ENCODE assay signal across 1 cellular context in genomic region chr14:65594153-65594881, GRCh38.
TF ChIP-seq lines count a peak whose summit lies in the region.

No MANE protein-coding gene starts in this region.

TF ChIP-seq in HepG2, 621 proteins besides CTCF, POLR2A, EP300 and RAD21 (continued from another document):
- TF ChIP-seq AHDC1 (CRISPR knock-in tag; IDR thresholded peaks at IDR 0.05; ENCODE audit: borderline replicate concordance) (peak; percentile 46; the same call in 1 of the 2 replicates), CC2D1A (CRISPR knock-in tag; IDR thresholded peaks at IDR 0.05) (no peak), ZNF407 (CRISPR knock-in tag; IDR thresholded peaks at IDR 0.05; ENCODE audit: not compliant biosample characterization) (peak; percentile 26)
